ENCODE assay signal across 11 cellular contexts in genomic region chr12:130873825-130874224, GRCh38. TPM values are rescaled to one million over a fixed set of nuclear protein-coding genes. Genes with fewer than 3 reads are reported as not detected.
DNase-seq lines count a peak whose midpoint lies in the region; ATAC-seq lines count a peak whose summit lies in the region.
"Had no signal": no experiment of that assay in that cellular context is flagged by ENCODE, and none has a peak within 500 bp of the region (broad histone marks: within the 10 kb centered on the region; RNA-seq: fewer than 3 reads in every experiment).

No MANE protein-coding gene starts in this region.

- CTCF ChIA-PET in activated naive CD4-positive, alpha-beta T cell treated with anti-CD3 and anti-CD28 coated beads for 36 hours (lab: Charles Lee) = interaction anchor here (0.8 to 1.0 kb wide), 2 partner anchors 43 to 47 kb away, joined by 3 read pairs; no protein-coding TSS in a partner anchor

- peak; percentile 43 for DNase-seq in activated naive CD4-positive, alpha-beta T cell treated with anti-CD3 and anti-CD28 coated beads for 36 hours
- no peak for DNase-seq in activated naive CD4-positive, alpha-beta T cell treated with anti-CD3 and anti-CD28 coated beads, Interleukin-2, amount 50 U/mL, for 16 hours
- DNase-seq in RKO (ENCODE audit: low spot score) (peak; percentile 49), epithelial cell of prostate (ENCODE audit: low read depth, low spot score) (no peak), mesenteric fat pad (ENCODE audit: low spot score) (no peak), DMS79 treated with DMSO at 0.1 percent for 48 hours (lab: John Stamatoyannopoulos, UW) (no peak)
- DNase-seq in stimulated activated naive B cell treated with anti-CD40 and anti-IgM and Interleukin-4, amounts not matched to agents 10 μg/mL and 1 μg/mL and 100 μg/mL, for 72 hours = no peak
- DNase-seq: nucleus accumbens had no signal

- ATAC-seq in stimulated activated naive B cell treated with anti-CD40 and anti-IgM and Interleukin-4, amounts not matched to agents 10 μg/mL and 1 μg/mL and 100 μg/mL, for 72 hours (replicated peaks) = no peak
- no peak for ATAC-seq in HG02610 (IDR thresholded peaks at IDR 0.05; ENCODE audit: unreplicated experiment)

- H3K27me3 Mint-ChIP-seq in activated naive CD4-positive, alpha-beta T cell treated with anti-CD3 and anti-CD28 coated beads for 36 hours (ENCODE audit: low read depth) = no peaks in the 10 kb centered on the region
- H3K27me3 Mint-ChIP-seq in stimulated activated naive B cell treated with anti-CD40 and anti-IgM and Interleukin-4, amounts not matched to agents 10 μg/mL and 1 μg/mL and 100 μg/mL, for 72 hours = no peaks in the 10 kb centered on the region
- H3K27me3 Mint-ChIP-seq: dendritic cell treated with granulocyte-macrophage colony-stimulating factor and Interleukin-4, amounts not matched to agents 40 ng/mL and 50 ng/mL, for 4 days had no signal

- peak overlapping the region; percentile 83 for H3K27ac ChIP-seq in epithelial cell of prostate
- H3K27ac ChIP-seq: C4-2B had no signal

- intact Hi-C loops in activated naive CD4-positive, alpha-beta T cell treated with anti-CD3 and anti-CD28 coated beads for 36 hours (cut with micrococcal nuclease) = loop anchor here (5.0 kb wide), 3 partner anchors 112 to 1888 kb away; partner anchors contain the start of gene ANKLE2

- H3K9me3 Mint-ChIP-seq in activated naive CD4-positive, alpha-beta T cell treated with anti-CD3 and anti-CD28 coated beads for 36 hours = no peaks in the 10 kb centered on the region
- no peaks in the 10 kb centered on the region for H3K9me3 Mint-ChIP-seq in stimulated activated naive B cell treated with anti-CD40 and anti-IgM and Interleukin-4, amounts not matched to agents 10 μg/mL and 1 μg/mL and 100 μg/mL, for 72 hours
- H3K9me3 Mint-ChIP-seq: dendritic cell treated with granulocyte-macrophage colony-stimulating factor and Interleukin-4, amounts not matched to agents 40 ng/mL and 50 ng/mL, for 4 days had no signal

- H3K4me3 Mint-ChIP-seq in activated naive CD4-positive, alpha-beta T cell treated with anti-CD3 and anti-CD28 coated beads for 36 hours = peak overlapping the region; percentile 98
- peak overlapping the region; percentile 93 to 94 for H3K4me3 Mint-ChIP-seq in stimulated activated naive B cell treated with anti-CD40 and anti-IgM and Interleukin-4, amounts not matched to agents 10 μg/mL and 1 μg/mL and 100 μg/mL, for 72 hours

- peak overlapping the region; percentile 99 for H3K27ac Mint-ChIP-seq in activated naive CD4-positive, alpha-beta T cell treated with anti-CD3 and anti-CD28 coated beads for 36 hours
- H3K27ac Mint-ChIP-seq in stimulated activated naive B cell treated with anti-CD40 and anti-IgM and Interleukin-4, amounts not matched to agents 10 μg/mL and 1 μg/mL and 100 μg/mL, for 72 hours = peak overlapping the region; percentile 80

- H3K36me3 Mint-ChIP-seq in activated naive CD4-positive, alpha-beta T cell treated with anti-CD3 and anti-CD28 coated beads for 36 hours (ENCODE audit: low read depth) = peaks cover 44% of the 10 kb centered on the region
- H3K36me3 Mint-ChIP-seq in stimulated activated naive B cell treated with anti-CD40 and anti-IgM and Interleukin-4, amounts not matched to agents 10 μg/mL and 1 μg/mL and 100 μg/mL, for 72 hours = peaks cover 44 to 59% of the 10 kb centered on the region in 2 donors

- H3K4me1 Mint-ChIP-seq in activated naive CD4-positive, alpha-beta T cell treated with anti-CD3 and anti-CD28 coated beads for 36 hours (ENCODE audit: low read depth) = peaks cover 60% of the 10 kb centered on the region
- peaks cover 34 to 68% of the 10 kb centered on the region in 2 donors for H3K4me1 Mint-ChIP-seq in stimulated activated naive B cell treated with anti-CD40 and anti-IgM and Interleukin-4, amounts not matched to agents 10 μg/mL and 1 μg/mL and 100 μg/mL, for 72 hours

RNA-seq across cellular contexts. Expression of gene RAN, which starts 2.0 kb away (rescaled TPM):
- 1,000 to 10,000 TPM; 2,370 to 2,418 TPM for total RNA-seq in activated naive CD4-positive, alpha-beta T cell treated with anti-CD3 and anti-CD28 coated beads for 36 hours
- total RNA-seq in mesenteric fat pad = 472 TPM

RNA-seq across cellular contexts. Expression of gene STX2, which starts 34.8 kb away (rescaled TPM):
- 10 to 100 TPM; 10.8 to 13.6 TPM for total RNA-seq in activated naive CD4-positive, alpha-beta T cell treated with anti-CD3 and anti-CD28 coated beads for 36 hours
- 29.7 TPM for total RNA-seq in mesenteric fat pad

Comparison
In these comparisons a context has a peak if more than half of its experiments do, and no peak if none do; other contexts are left out.
1. DNase-seq: peak in activated naive CD4-positive, alpha-beta T cell treated with anti-CD3 and anti-CD28 coated beads for 36 hours (single experiment) and RKO (single experiment); none in activated naive CD4-positive, alpha-beta T cell treated with anti-CD3 and anti-CD28 coated beads, Interleukin-2, amount 50 U/mL, for 16 hours (single experiment), epithelial cell of prostate (single experiment), stimulated activated naive B cell treated with anti-CD40 and anti-IgM and Interleukin-4, amounts not matched to agents 10 μg/mL and 1 μg/mL and 100 μg/mL, for 72 hours (single experiment), mesenteric fat pad (single experiment) and DMS79 treated with DMSO at 0.1 percent for 48 hours (single experiment).